Comparison of ENCODE assay signal across 10 cellular contexts in the genomic region with DNA sequence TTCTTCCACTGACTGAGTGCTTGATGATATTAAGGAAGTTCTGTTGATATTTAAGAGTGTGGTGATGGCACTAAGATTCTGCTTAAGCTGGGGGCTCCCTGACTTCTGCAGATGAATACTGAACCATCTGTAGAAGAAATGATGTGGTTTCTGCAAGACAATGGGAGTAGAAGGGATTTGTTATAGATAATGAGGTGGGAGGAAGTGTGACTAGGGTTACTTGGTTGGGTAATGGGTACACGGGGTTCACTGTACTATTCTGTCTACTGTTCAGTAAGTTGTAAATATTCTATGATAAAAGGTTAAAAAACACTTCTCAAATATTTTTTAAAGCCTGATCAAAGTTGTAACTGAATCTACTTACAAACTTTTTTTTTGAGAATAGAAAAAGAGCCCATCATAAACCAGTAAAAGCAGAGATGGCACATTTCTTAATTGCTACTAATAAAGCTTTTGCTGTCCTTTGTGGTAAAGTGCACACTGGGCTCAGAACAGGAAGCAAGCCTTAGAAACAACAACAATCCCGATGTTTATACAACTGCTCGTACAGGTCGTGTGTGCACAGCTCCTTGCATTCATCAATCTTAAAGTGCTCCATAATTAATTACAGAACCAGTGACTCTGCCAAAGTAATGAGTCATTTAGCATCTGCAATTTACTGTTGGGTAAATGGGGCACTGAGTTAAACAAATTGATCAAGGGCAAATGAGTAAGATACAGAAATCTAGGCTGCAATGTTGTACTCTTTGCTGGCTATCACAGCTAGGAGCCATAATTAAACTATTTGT.
A peak's percentile ranks its signal among the peaks of the same experiment; 100 is the strongest.
DNase-seq lines count a peak whose midpoint lies in the region; ATAC-seq, FAIRE-seq and TF ChIP-seq lines count a peak whose summit lies in the region.
"Had no signal": no experiment of that assay in that cellular context is flagged by ENCODE, and none has a peak within 500 bp of the region (broad histone marks: within the 10 kb centered on the region; RNA-seq: fewer than 3 reads in every experiment).

No MANE protein-coding gene starts in this region.

- H3K4me1 ChIP-seq in astrocyte (ENCODE audit: insufficient read depth, low read length): peaks cover 3% of the 10 kb centered on the region
- H3K4me1 ChIP-seq in pancreas: no peaks in the 10 kb centered on the region

- peak; percentile 88 for FAIRE-seq in GM12892 (lab: Jason Lieb, UNC)
- no peak for FAIRE-seq in astrocyte (lab: Jason Lieb, UNC)
- FAIRE-seq in pancreas (lab: Jason Lieb, UNC): no peak

- TF ChIP-seq POLR2A in GM12892 (IDR thresholded peaks at IDR 0.05; ENCODE audit: low read depth, low read length): no peak; the same call in 1 of the 2 replicates

- no peak for DNase-seq in GM12892 (ENCODE audit: insufficient read length)
- DNase-seq in NCI-H146 treated with DMSO at 0.1 percent for 48 hours (lab: John Stamatoyannopoulos, UW; ENCODE audit: unreplicated experiment): peak; percentile 92
- peak; percentile 52 for DNase-seq in astrocyte (ENCODE audit: low read depth)
- no peak for DNase-seq in pancreas
- DNase-seq in activated naive CD8-positive, alpha-beta T cell treated with anti-CD3 and anti-CD28 coated beads for 36 hours: no peak
- DNase-seq in NCI-H526 (lab: John Stamatoyannopoulos, UW): no peak
- no peak for DNase-seq in activated T-cell treated with anti-CD3 and anti-CD28 coated beads, Interleukin-2, amount 50 U/mL, for 48 hours
- DNase-seq: RPMI8226 had no signal

- no peaks in the 10 kb centered on the region for H3K4me1 Mint-ChIP-seq in astrocyte (ENCODE audit: low read depth, unreplicated experiment)
- H3K4me1 Mint-ChIP-seq in activated naive CD8-positive, alpha-beta T cell treated with anti-CD3 and anti-CD28 coated beads for 36 hours: peaks cover 4% of the 10 kb centered on the region

- H4K20me1 ChIP-seq in astrocyte (ENCODE audit: insufficient read depth, low read length): no peaks in the 10 kb centered on the region

- H3K9me3 Mint-ChIP-seq in astrocyte (ENCODE audit: unreplicated experiment): no peaks in the 10 kb centered on the region
- no peaks in the 10 kb centered on the region for H3K9me3 Mint-ChIP-seq in activated naive CD8-positive, alpha-beta T cell treated with anti-CD3 and anti-CD28 coated beads for 36 hours

- no peak overlapping the region for H3K27ac ChIP-seq in astrocyte (ENCODE audit: low read depth, low read length)
- no peak overlapping the region for H3K27ac ChIP-seq in pancreas
- H3K27ac ChIP-seq: esophagus muscularis mucosa had no signal

- H2AFZ ChIP-seq in astrocyte (ENCODE audit: low read depth, low read length): no peak overlapping the region

- TF ChIP-seq CTCF in astrocyte (IDR thresholded peaks at IDR 0.05; ENCODE audit: insufficient read depth, low read depth, low read length): no peak
- TF ChIP-seq CTCF in pancreas (IDR thresholded peaks at IDR 0.05): no peak

- no peak overlapping the region for H3K9ac ChIP-seq in astrocyte (ENCODE audit: low read length)

- WGBS in pancreas, 2 donors: 36 to 44% methylated on average over 4 of the region's 4 CpGs

- H3K9me3 ChIP-seq in astrocyte (ENCODE audit: insufficient read depth, low read depth, low read length) (no peaks in the 10 kb centered on the region), pancreas (no peaks in the 10 kb centered on the region)
- H3K9me3 ChIP-seq: esophagus muscularis mucosa had no signal

- H3K27me3 Mint-ChIP-seq in astrocyte (ENCODE audit: low read depth, unreplicated experiment): peaks cover 3% of the 10 kb centered on the region
- H3K27me3 Mint-ChIP-seq in activated naive CD8-positive, alpha-beta T cell treated with anti-CD3 and anti-CD28 coated beads for 36 hours: no peaks in the 10 kb centered on the region

- no peak overlapping the region for H3K4me3 Mint-ChIP-seq in astrocyte (ENCODE audit: unreplicated experiment)
- no peak overlapping the region for H3K4me3 Mint-ChIP-seq in activated naive CD8-positive, alpha-beta T cell treated with anti-CD3 and anti-CD28 coated beads for 36 hours

- no peaks in the 10 kb centered on the region for H3K79me2 ChIP-seq in astrocyte (ENCODE audit: insufficient read depth, low read length)

- H3K36me3 ChIP-seq in astrocyte (ENCODE audit: insufficient read depth, low read length) (no peaks in the 10 kb centered on the region), pancreas (no peaks in the 10 kb centered on the region)
- H3K36me3 ChIP-seq: esophagus muscularis mucosa had no signal

- ATAC-seq in pancreas (peak in 3 of 4 donors; percentile 54 to 82 (median 67)), GM19324 (IDR thresholded peaks at IDR 0.05; ENCODE audit: low FRiP score, unreplicated experiment) (no peak)

- H3K4me2 ChIP-seq in astrocyte (ENCODE audit: low read length): peak overlapping the region; percentile 4

- H3K27ac Mint-ChIP-seq in astrocyte (ENCODE audit: unreplicated experiment): no peak overlapping the region
- no peak overlapping the region for H3K27ac Mint-ChIP-seq in activated naive CD8-positive, alpha-beta T cell treated with anti-CD3 and anti-CD28 coated beads for 36 hours

- H3K36me3 Mint-ChIP-seq in astrocyte (ENCODE audit: low read depth, unreplicated experiment): no peaks in the 10 kb centered on the region
- H3K36me3 Mint-ChIP-seq in activated naive CD8-positive, alpha-beta T cell treated with anti-CD3 and anti-CD28 coated beads for 36 hours: no peaks in the 10 kb centered on the region

- H3K27me3 ChIP-seq in astrocyte (ENCODE audit: insufficient read depth, low read length) (peaks cover 2% of the 10 kb centered on the region), pancreas (no peaks in the 10 kb centered on the region)
- H3K27me3 ChIP-seq: esophagus muscularis mucosa had no signal

- intact Hi-C loops in pancreas (cut with DNase I): no loop called here

- H3K4me3 ChIP-seq in astrocyte (ENCODE audit: insufficient read depth, low read depth, low read length) (no peak overlapping the region), pancreas (no peak overlapping the region)
- H3K4me3 ChIP-seq: esophagus muscularis mucosa had no signal

Comparison
In these comparisons a context has a peak if more than half of its experiments do, and no peak if none do; other contexts are left out.
1. DNase-seq: peak in NCI-H146 treated with DMSO at 0.1 percent for 48 hours (single experiment) and astrocyte (single experiment); none in GM12892 (single experiment), pancreas (0 of 6), activated naive CD8-positive, alpha-beta T cell treated with anti-CD3 and anti-CD28 coated beads for 36 hours (single experiment), NCI-H526 (0 of 2) and activated T-cell treated with anti-CD3 and anti-CD28 coated beads, Interleukin-2, amount 50 U/mL, for 48 hours (0 of 2).